39 cellular contexts compared by ENCODE assay signal in the genomic region with DNA sequence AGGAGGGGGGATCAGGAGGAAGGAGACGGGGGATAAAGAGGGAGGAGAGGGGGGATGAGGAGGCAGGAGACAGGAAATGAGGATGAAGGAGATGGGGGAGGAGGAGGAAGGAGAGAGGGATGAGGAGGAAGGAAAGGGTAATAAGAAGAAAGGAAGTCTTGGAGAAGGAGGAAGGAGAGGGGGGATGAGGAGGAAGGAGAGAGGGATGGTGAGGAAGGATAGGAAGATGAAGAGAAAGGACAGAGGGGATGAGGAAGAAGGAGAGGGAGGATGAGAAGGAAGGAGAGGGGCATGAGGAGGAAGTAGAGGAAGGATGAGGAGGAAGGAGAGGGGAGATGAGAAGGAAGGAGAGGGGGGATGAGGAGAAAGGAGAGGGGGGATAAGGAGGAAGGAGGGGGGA. TPM values are rescaled to one million over a fixed set of nuclear protein-coding genes. Genes with fewer than 3 reads are reported as not detected.
"Had no signal": no experiment of that assay in that cellular context is flagged by ENCODE, and none has a peak within 500 bp of the region (broad histone marks: within the 10 kb centered on the region; RNA-seq: fewer than 3 reads in every experiment).

No MANE protein-coding gene starts in this region.

- H3K27me3 ChIP-seq: MG63 had no signal

- H3K36me3 ChIP-seq: MG63 had no signal

- DNase-seq: Karpas-422, Kasumi-1, MG63, MM.1S, MV-4-11, NCI-H1048, NCI-H1092, NCI-H1092 treated with DMSO at 0.1 percent for 48 hours, NCI-H1105, NCI-H1105 treated with DMSO at 0.1 percent for 48 hours, NCI-H1417, NCI-H1417 treated with DMSO at 0.1 percent for 48 hours, NCI-H1436, NCI-H1436 treated with DMSO at 0.1 percent for 48 hours, NCI-H146, NCI-H1694, NCI-H1694 treated with DMSO at 0.1 percent for 48 hours, NCI-H187, NCI-H187 treated with DMSO at 0.1 percent for 48 hours, NCI-H1930, NCI-H2029, NCI-H2029 treated with DMSO at 0.1 percent for 48 hours, NCI-H2081, NCI-H2081 treated with DMSO at 0.1 percent for 48 hours, NCI-H2107, NCI-H2171, NCI-H2171 treated with DMSO at 0.1 percent for 48 hours, NCI-H2227 treated with DMSO at 0.1 percent for 48 hours, NCI-H226, NCI-H345, NCI-H446, NCI-H446 treated with DMSO at 0.1 percent for 48 hours, NCI-H510A, NCI-H510A treated with DMSO at 0.1 percent for 48 hours, NCI-H524 had no signal

- H3K4me3 ChIP-seq: MG63 had no signal

- H3K9me3 ChIP-seq: MG63 had no signal

RNA-seq across cellular contexts. Expression of a gene that starts 13.0 kb away (rescaled TPM):
- total RNA-seq: LHCN-M2, M059J, MCF 10A, NCI-H460 had no signal
